ENCODE assay signal across 9 cellular contexts in genomic region chr15:45205192-45205591, GRCh38. TPM values are rescaled to one million over a fixed set of nuclear protein-coding genes. Genes with fewer than 3 reads are reported as not detected.
DNase-seq lines count a peak whose midpoint lies in the region; ATAC-seq and TF ChIP-seq lines count a peak whose summit lies in the region.
"Had no signal": no experiment of that assay in that cellular context is flagged by ENCODE, and none has a peak within 500 bp of the region (broad histone marks: within the 10 kb centered on the region; RNA-seq: fewer than 3 reads in every experiment).

No MANE protein-coding gene starts in this region.

- no peaks in the 10 kb centered on the region for H3K9me3 ChIP-seq in psoas muscle

- H3K4me1 Mint-ChIP-seq in activated T-cell treated with anti-CD3 and anti-CD28 coated beads, Interleukin-2, amount 50 U/mL, for 24 hours (ENCODE audit: low read depth) = peaks cover 10% of the 10 kb centered on the region

- no peaks in the 10 kb centered on the region for H3K9me3 Mint-ChIP-seq in activated T-cell treated with anti-CD3 and anti-CD28 coated beads, Interleukin-2, amount 50 U/mL, for 24 hours
- H3K9me3 Mint-ChIP-seq: activated B cell treated with CpG ODN at 0.5 μM for 24 hours had no signal

- H3K4me3 ChIP-seq in fibroblast of the aortic adventitia (ENCODE audit: low read depth, low read length) (no peak overlapping the region), psoas muscle (no peak overlapping the region)

- no peak overlapping the region for H3K27ac Mint-ChIP-seq in activated T-cell treated with anti-CD3 and anti-CD28 coated beads, Interleukin-2, amount 50 U/mL, for 24 hours
- H3K27ac Mint-ChIP-seq: activated B cell treated with CpG ODN at 0.5 μM for 24 hours had no signal

- peak; percentile 31 for ATAC-seq in HG03354 (IDR thresholded peaks at IDR 0.05; ENCODE audit: poor library complexity, severe bottlenecking, unreplicated experiment)
- ATAC-seq in psoas muscle = no peak
- no peak for ATAC-seq in HG03039 (IDR thresholded peaks at IDR 0.05; ENCODE audit: unreplicated experiment)
- no peak for ATAC-seq in HG03108 (IDR thresholded peaks at IDR 0.05; ENCODE audit: unreplicated experiment)

- H3K4me3 Mint-ChIP-seq in activated T-cell treated with anti-CD3 and anti-CD28 coated beads, Interleukin-2, amount 50 U/mL, for 24 hours = no peak overlapping the region
- H3K4me3 Mint-ChIP-seq: activated B cell treated with CpG ODN at 0.5 μM for 24 hours had no signal

- H3K4me1 ChIP-seq in psoas muscle = no peaks in the 10 kb centered on the region

- WGBS in psoas muscle, 3 donors = 0 to 10% (median 9%) methylated on average over 2 of the region's 2 CpGs

- H3K27ac ChIP-seq in psoas muscle = no peak overlapping the region

- peaks cover 6% of the 10 kb centered on the region for H3K27me3 Mint-ChIP-seq in activated T-cell treated with anti-CD3 and anti-CD28 coated beads, Interleukin-2, amount 50 U/mL, for 24 hours

- peak; percentile 12 for DNase-seq in DMS153 (lab: John Stamatoyannopoulos, UW)
- peak; percentile 18 for DNase-seq in NOMO-1 treated with dmso at 0.1 percent for 144 hours (lab: John Stamatoyannopoulos, UW; ENCODE audit: unreplicated experiment)
- peak; percentile 55 for DNase-seq in activated T-cell treated with anti-CD3 and anti-CD28 coated beads, Interleukin-2, amount 50 U/mL, for 24 hours
- DNase-seq in fibroblast of the aortic adventitia (ENCODE audit: low read depth) = peak; percentile 68
- peak in 1 of 2 donors; percentile 71 for DNase-seq in psoas muscle
- DNase-seq: activated B cell treated with CpG ODN at 0.5 μM for 24 hours had no signal

- intact Hi-C loops in psoas muscle (cut with DNase I) = loop anchor here in 1 of 2 donors (10.0 kb wide), 1 partner anchor 170 kb away; the partner anchor contains the start of gene GATM

- no peaks in the 10 kb centered on the region for H3K36me3 Mint-ChIP-seq in activated T-cell treated with anti-CD3 and anti-CD28 coated beads, Interleukin-2, amount 50 U/mL, for 24 hours (ENCODE audit: low read depth)

- H3K36me3 ChIP-seq in psoas muscle (ENCODE audit: insufficient read depth in 1 of 2, low read depth in 1 of 2) = no peaks in the 10 kb centered on the region

- no peaks in the 10 kb centered on the region for H3K27me3 ChIP-seq in psoas muscle (ENCODE audit: insufficient read depth in 3 of 3, low read length in 2 of 3)

- TF ChIP-seq CTCF in fibroblast of the aortic adventitia (IDR thresholded peaks at IDR 0.05; ENCODE audit: insufficient read depth, low read length) (peak; percentile 86), psoas muscle (IDR thresholded peaks at IDR 0.05) (peak; percentile 70)

RNA-seq across cellular contexts. Expression of gene SHF, which starts 17.4 kb away (rescaled TPM):
- total RNA-seq in fibroblast of the aortic adventitia (ENCODE audit: low replicate concordance) (1.9 and 11.0 TPM in 2 replicates), psoas muscle (1 to 10 TPM; 1.4 to 4.0 (median 2.1) TPM)
- 1 to 10 TPM in 2 of 3 donors, under 1 TPM in 1; 0.73 to 2.0 (median 1.7) TPM for polyA plus RNA-seq in psoas muscle

RNA-seq across cellular contexts. Expression of gene SLC28A2, which starts 46.8 kb away (rescaled TPM):
- total RNA-seq in fibroblast of the aortic adventitia (ENCODE audit: low replicate concordance) (not detected in 2 replicates), psoas muscle (not detected)
- under 1 TPM in 1 of 3 donors, not detected in 2; 0.01 TPM for polyA plus RNA-seq in psoas muscle
- total RNA-seq: activated B cell treated with CpG ODN at 0.5 μM for 24 hours had no signal
